ENCODE assay signal across 8 cellular contexts in the genomic region with DNA sequence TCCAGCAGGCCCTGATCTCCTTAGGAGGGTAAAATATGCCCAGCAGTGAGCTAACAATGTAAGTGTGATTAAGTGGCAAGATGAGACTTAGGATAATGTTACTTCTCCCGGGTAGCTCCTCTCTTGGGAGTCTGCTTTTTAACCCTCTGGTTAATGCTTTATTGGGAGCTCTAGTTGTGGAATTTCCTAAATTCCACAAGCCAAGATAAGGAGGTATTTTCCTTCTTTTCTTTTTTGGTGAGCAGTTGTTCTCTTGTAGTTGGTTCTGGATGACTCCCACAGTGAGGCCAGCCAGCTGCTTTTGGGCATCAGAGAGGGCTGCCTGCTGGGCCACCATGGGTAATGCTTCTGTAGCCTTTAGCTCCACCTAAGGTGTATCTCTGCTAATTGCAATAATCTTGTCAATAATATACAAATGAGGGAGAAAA. TPM values are rescaled to one million over a fixed set of nuclear protein-coding genes. Genes with fewer than 3 reads are reported as not detected.
A peak's percentile ranks its signal among the peaks of the same experiment; 100 is the strongest.
DNase-seq lines count a peak whose midpoint lies in the region; ATAC-seq and TF ChIP-seq lines count a peak whose summit lies in the region.

No MANE protein-coding gene starts in this region.

- H3K36me3 ChIP-seq in Caco-2 (ENCODE audit: control insufficient read depth, insufficient read depth, low read length) (no peaks in the 10 kb centered on the region), GM23248 (ENCODE audit: low read depth) (no peaks in the 10 kb centered on the region), hepatocyte (replicated peaks; ENCODE audit: insufficient read depth, low read depth) (no peaks in the 10 kb centered on the region)

- in situ Hi-C loops in GM23248 (cut with MboI): no loop called here

- no peak overlapping the region for H3K27ac Mint-ChIP-seq in Caco-2 (ENCODE audit: unreplicated experiment)

- H3K4me1 ChIP-seq in Caco-2: peaks cover 30% of the 10 kb centered on the region
- H3K4me1 ChIP-seq in GM23248 (ENCODE audit: insufficient read depth): peaks cover 31% of the 10 kb centered on the region
- H3K4me1 ChIP-seq in hepatocyte (ENCODE audit: insufficient read depth): peaks cover 24% of the 10 kb centered on the region

- H3K36me3 Mint-ChIP-seq in Caco-2 (ENCODE audit: insufficient read depth, unreplicated experiment): no peaks in the 10 kb centered on the region

- H3K27me3 Mint-ChIP-seq in Caco-2 (ENCODE audit: insufficient read depth, unreplicated experiment): no peaks in the 10 kb centered on the region

- no peaks in the 10 kb centered on the region for H4K20me1 ChIP-seq in GM23248 (ENCODE audit: insufficient read depth)
- H4K20me1 ChIP-seq in hepatocyte (ENCODE audit: insufficient read depth, poor library complexity, severe bottlenecking): no peaks in the 10 kb centered on the region

- H3K9me2 ChIP-seq in GM23248 (ENCODE audit: insufficient read depth) (no peaks in the 10 kb centered on the region), hepatocyte (replicated peaks; ENCODE audit: insufficient read depth) (no peaks in the 10 kb centered on the region)

- peak overlapping the region; percentile 20; the same call in 1 of the 2 replicates for H3K9ac ChIP-seq in GM23248

- H3K27ac ChIP-seq in GM23248 (no peak overlapping the region), hepatocyte (peak overlapping the region; percentile 3)

- ATAC-seq in HG02642 (IDR thresholded peaks at IDR 0.05; ENCODE audit: poor library complexity, unreplicated experiment): no peak

- DNase-seq in Caco-2: peak; percentile 37 to 40
- peak; percentile 57 for DNase-seq in GM23248
- peak; percentile 63 for DNase-seq in RKO (ENCODE audit: low spot score)
- no peak for DNase-seq in hepatocyte (ENCODE audit: low spot score)
- DNase-seq in GF-D8 (lab: John Stamatoyannopoulos, UW): no peak
- DNase-seq in NCI-H1436 treated with DMSO at 0.1 percent for 48 hours (lab: John Stamatoyannopoulos, UW): no peak
- no peak for DNase-seq in T-helper 9 cell

- H3K27me3 ChIP-seq in Caco-2 (replicated peaks; ENCODE audit: control insufficient read depth, insufficient read depth, low read length) (no peaks in the 10 kb centered on the region), GM23248 (replicated peaks; ENCODE audit: insufficient read depth) (no peaks in the 10 kb centered on the region; the same call in 1 of the 2 replicates), hepatocyte (no peaks in the 10 kb centered on the region)

- WGBS in GM23248 (ENCODE audit: low coverage in 1 of 2, low lambda C conversion rate in 2 of 2, missing lambda C conversion rate in 2 of 2), 2 experiments: 8 to 9% methylated on average over 1 of the region's 1 CpG
- WGBS in hepatocyte (ENCODE audit: low lambda C conversion rate, missing lambda C conversion rate): 0% methylated on average over 1 of the region's 1 CpG

- intact Hi-C loops in Caco-2 (cut with micrococcal nuclease; ENCODE audit: unreplicated experiment): loop anchor here (1.0 kb wide), 2 partner anchors 39 to 131 kb away; a partner anchor contains a TSS

- H3F3A ChIP-seq in GM23248 (ENCODE audit: insufficient read depth): peaks cover 27% of the 10 kb centered on the region

- no peaks in the 10 kb centered on the region for H3K9me3 Mint-ChIP-seq in Caco-2 (ENCODE audit: unreplicated experiment)

- H3K79me2 ChIP-seq in GM23248 (ENCODE audit: insufficient read depth): no peaks in the 10 kb centered on the region
- H3K79me2 ChIP-seq in hepatocyte: no peaks in the 10 kb centered on the region

- no TSS peak for BruUV-seq in Caco-2 (replicated peaks; lab: Mats Ljungman, UMichigan)

- H2AFZ ChIP-seq in GM23248 (peak overlapping the region; percentile 85), hepatocyte (peak overlapping the region; percentile 22)

- no peaks in the 10 kb centered on the region for H3K9me3 ChIP-seq in Caco-2
- H3K9me3 ChIP-seq in GM23248 (ENCODE audit: low read depth): no peaks in the 10 kb centered on the region
- no peaks in the 10 kb centered on the region for H3K9me3 ChIP-seq in hepatocyte (ENCODE audit: low read depth)

- H3K4me3 ChIP-seq in Caco-2 (ENCODE audit: low read depth, low read length) (no peak overlapping the region), GM23248 (no peak overlapping the region), hepatocyte (no peak overlapping the region)

- H3K4me3 Mint-ChIP-seq in Caco-2 (ENCODE audit: unreplicated experiment): no peak overlapping the region

- CTCF ChIA-PET in Caco-2 (lab: Charles Lee): interaction anchor here (0.6 to 1.5 kb wide), 6 partner anchors 14 to 296 kb away, joined by 3 to 13 read pairs (median 6); a partner anchor contains a TSS

- TF ChIP-seq CTCF in Caco-2 (IDR thresholded peaks at IDR 0.05; ENCODE audit: insufficient read depth in 1 of 2, low read depth in 1 of 2, low read length in 1 of 2, severe bottlenecking in 1 of 2, unreplicated experiment in 1 of 2) (no peak), hepatocyte (IDR thresholded peaks at IDR 0.05; ENCODE audit: poor library complexity) (peak; percentile 12)

- POLR2A ChIA-PET in Caco-2 (lab: Charles Lee): no interaction called here

- H3K4me1 Mint-ChIP-seq in Caco-2 (ENCODE audit: low read depth, unreplicated experiment): peaks cover 6% of the 10 kb centered on the region

- H3K4me2 ChIP-seq in GM23248 (ENCODE audit: unreplicated experiment) (no peak overlapping the region), hepatocyte (no peak overlapping the region)

RNA-seq across cellular contexts. Expression of a gene that starts 19.3 kb away (rescaled TPM):
- total RNA-seq in Caco-2 (2022) (30.4 and 30.7 TPM in 2 replicates), hepatocyte (27.2 and 30.1 TPM in 2 replicates)
- total RNA-seq in GM23248 (2014; rRNA removed; shearing (Covaris generic)): 26.7 and 30.9 TPM in 2 replicates
- polyA plus RNA-seq in GM23248 (2016; fragmentation: Nextera tagmentation; extraction: Ambion mirVana) (72.4 and 76.4 TPM in 2 replicates), hepatocyte (39.2 and 41.2 TPM in 2 replicates)

RNA-seq across cellular contexts. Expression of a gene that starts 36.2 kb away (rescaled TPM):
- total RNA-seq in Caco-2 (2022) (18.1 and 18.6 TPM in 2 replicates), hepatocyte (33.5 and 36.4 TPM in 2 replicates)
- total RNA-seq in GM23248 (2014; rRNA removed; shearing (Covaris generic)): 45.5 and 51.4 TPM in 2 replicates
- polyA plus RNA-seq in GM23248 (2016; fragmentation: Nextera tagmentation; extraction: Ambion mirVana) (70.7 and 74.2 TPM in 2 replicates), hepatocyte (25.9 and 28.7 TPM in 2 replicates)

RNA-seq across cellular contexts. Expression of a gene that starts 39.4 kb away (rescaled TPM):
- total RNA-seq in Caco-2 (2022): 19.1 and 19.9 TPM in 2 replicates
- total RNA-seq in GM23248 (2014; rRNA removed; shearing (Covaris generic)): 4.8 and 6.7 TPM in 2 replicates
- polyA plus RNA-seq in GM23248 (2016; fragmentation: Nextera tagmentation; extraction: Ambion mirVana): 1.4 TPM in 2 replicates
- total RNA-seq in hepatocyte: 12.8 and 14.9 TPM in 2 replicates
- polyA plus RNA-seq in hepatocyte: 4.9 and 5.5 TPM in 2 replicates

Comparison
In these comparisons a context has a peak if more than half of its experiments do, and no peak if none do; other contexts are left out.
1. DNase-seq: peak in Caco-2 (2 of 2), GM23248 (single experiment) and RKO (single experiment); none in hepatocyte (single experiment), GF-D8 (single experiment), NCI-H1436 treated with DMSO at 0.1 percent for 48 hours (single experiment) and T-helper 9 cell (single experiment).